ENCODE assay signal across 1 cellular context in the genomic region with DNA sequence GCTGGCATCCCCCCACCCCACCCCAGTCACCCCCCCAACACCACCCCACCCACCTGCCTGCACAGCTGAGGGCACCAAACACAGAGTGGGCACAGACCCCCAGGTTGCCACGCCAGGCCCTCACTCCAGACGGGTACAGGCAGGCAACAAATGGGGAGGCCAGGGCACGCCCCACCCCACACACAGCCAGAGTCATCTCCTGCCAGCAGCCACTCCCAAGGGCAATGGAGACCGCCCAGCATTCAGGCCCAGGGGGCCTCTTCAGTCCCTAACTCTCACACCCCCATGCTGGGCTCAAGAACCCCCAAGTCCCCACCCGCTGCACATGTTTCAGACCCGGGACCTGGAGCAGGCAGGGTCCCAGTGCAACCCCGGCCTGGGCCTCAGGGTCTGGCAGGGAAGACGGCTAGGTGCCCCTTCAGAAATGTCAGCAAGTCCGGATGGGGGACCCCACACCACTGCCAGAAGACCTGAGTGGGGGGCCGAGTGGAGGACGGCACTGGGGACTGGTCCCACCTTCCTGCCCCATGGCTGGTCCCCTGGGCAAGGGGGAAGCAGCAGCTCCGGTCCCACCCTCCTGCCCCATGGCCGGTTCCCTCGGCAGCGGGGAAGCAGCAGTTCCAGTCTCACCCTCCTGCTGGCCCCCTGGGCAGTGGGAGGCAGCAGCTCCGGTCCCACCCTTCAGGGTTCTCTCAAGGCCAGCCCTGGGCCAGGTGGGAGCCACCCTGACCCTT.
TF ChIP-seq lines count a peak whose summit lies in the region.

No MANE protein-coding gene starts in this region.

TF ChIP-seq in HEK293, 187 proteins besides CTCF, POLR2A, EP300 and RAD21 (continued from another document):
- peak; percentile 49; the same call in 1 of the 2 replicates for TF ChIP-seq GLIS2 (tag by site-specific recombination; IDR thresholded peaks at IDR 0.05)
- no peak for TF ChIP-seq ZFP37 (tag by site-specific recombination; IDR thresholded peaks at IDR 0.05)
- TF ChIP-seq, protein P1, sequence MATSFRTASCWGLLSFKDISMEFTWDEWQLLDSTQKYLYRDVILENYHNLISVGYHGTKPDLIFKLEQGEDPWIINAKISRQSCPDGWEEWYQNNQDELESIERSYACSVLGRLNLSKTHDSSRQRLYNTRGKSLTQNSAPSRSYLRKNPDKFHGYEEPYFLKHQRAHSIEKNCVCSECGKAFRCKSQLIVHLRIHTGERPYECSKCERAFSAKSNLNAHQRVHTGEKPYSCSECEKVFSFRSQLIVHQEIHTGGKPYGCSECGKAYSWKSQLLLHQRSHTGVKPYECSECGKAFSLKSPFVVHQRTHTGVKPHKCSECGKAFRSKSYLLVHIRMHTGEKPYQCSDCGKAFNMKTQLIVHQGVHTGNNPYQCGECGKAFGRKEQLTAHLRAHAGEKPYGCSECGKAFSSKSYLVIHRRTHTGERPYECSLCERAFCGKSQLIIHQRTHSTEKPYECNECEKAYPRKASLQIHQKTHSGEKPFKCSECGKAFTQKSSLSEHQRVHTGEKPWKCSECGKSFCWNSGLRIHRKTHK (tag by site-specific recombination; IDR thresholded peaks at IDR 0.05): no peak
- TF ChIP-seq PRDM1 (tag by site-specific recombination; IDR thresholded peaks at IDR 0.05): no peak
- TF ChIP-seq, protein P2, sequence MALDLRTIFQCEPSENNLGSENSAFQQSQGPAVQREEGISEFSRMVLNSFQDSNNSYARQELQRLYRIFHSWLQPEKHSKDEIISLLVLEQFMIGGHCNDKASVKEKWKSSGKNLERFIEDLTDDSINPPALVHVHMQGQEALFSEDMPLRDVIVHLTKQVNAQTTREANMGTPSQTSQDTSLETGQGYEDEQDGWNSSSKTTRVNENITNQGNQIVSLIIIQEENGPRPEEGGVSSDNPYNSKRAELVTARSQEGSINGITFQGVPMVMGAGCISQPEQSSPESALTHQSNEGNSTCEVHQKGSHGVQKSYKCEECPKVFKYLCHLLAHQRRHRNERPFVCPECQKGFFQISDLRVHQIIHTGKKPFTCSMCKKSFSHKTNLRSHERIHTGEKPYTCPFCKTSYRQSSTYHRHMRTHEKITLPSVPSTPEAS (tag by site-specific recombination; IDR thresholded peaks at IDR 0.05): no peak
- no peak for TF ChIP-seq ZNF394 (tag by site-specific recombination; IDR thresholded peaks at IDR 0.05; ENCODE audit: borderline replicate concordance)
- peak; percentile 43; the same call in 1 of the 2 replicates for TF ChIP-seq KLF1 (tag by site-specific recombination; IDR thresholded peaks at IDR 0.05)
- TF ChIP-seq ZSCAN23 (tag by site-specific recombination; IDR thresholded peaks at IDR 0.05): no peak
- TF ChIP-seq MZF1 (tag by site-specific recombination; IDR thresholded peaks at IDR 0.05; ENCODE audit: borderline replicate concordance): no peak
